ENCODE assay signal across 9 cellular contexts in the genomic region with DNA sequence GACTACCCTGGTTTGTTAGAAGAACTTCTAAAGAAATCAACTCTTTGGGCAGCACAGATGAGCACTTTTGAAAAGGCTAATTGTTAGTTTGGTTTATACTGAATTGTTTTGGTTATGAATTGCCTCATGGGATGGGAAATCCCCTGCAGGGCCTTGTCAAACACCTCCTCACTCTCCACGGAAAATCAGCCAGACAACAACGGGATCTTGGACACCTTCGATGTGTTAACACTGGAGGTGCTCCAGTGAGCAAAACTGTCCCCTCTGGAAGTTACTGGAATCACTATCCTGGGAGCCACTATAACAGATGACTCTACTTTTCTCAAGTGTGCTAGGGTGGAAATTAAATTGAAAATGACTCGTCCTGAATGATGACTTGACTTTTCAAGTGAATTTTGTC. TPM values are rescaled to one million over a fixed set of nuclear protein-coding genes. Genes with fewer than 3 reads are reported as not detected.
DNase-seq lines count a peak whose midpoint lies in the region; ATAC-seq, FAIRE-seq and TF ChIP-seq lines count a peak whose summit lies in the region.
"Had no signal": no experiment of that assay in that cellular context is flagged by ENCODE, and none has a peak within 500 bp of the region (broad histone marks: within the 10 kb centered on the region; RNA-seq: fewer than 3 reads in every experiment).

No MANE protein-coding gene starts in this region.

- H3K27ac ChIP-seq in astrocyte (ENCODE audit: low read depth, low read length) (peak overlapping the region; percentile 57), thyroid gland (no peak overlapping the region), suprapubic skin (no peak overlapping the region)

- no peaks in the 10 kb centered on the region for H3K27me3 Mint-ChIP-seq in astrocyte (ENCODE audit: low read depth, unreplicated experiment)

- TF ChIP-seq CTCF in astrocyte (IDR thresholded peaks at IDR 0.05; ENCODE audit: insufficient read depth, low read depth, low read length) (no peak), thyroid gland (IDR thresholded peaks at IDR 0.05) (peak in 1 of 6 experiments; percentile 9), suprapubic skin (IDR thresholded peaks at IDR 0.05) (peak in 1 of 2 donors; percentile 10)

- peaks cover 82% of the 10 kb centered on the region for H4K20me1 ChIP-seq in astrocyte (ENCODE audit: insufficient read depth, low read length)

- peaks cover 22% of the 10 kb centered on the region for H3K4me1 Mint-ChIP-seq in astrocyte (ENCODE audit: low read depth, unreplicated experiment)

- no peak overlapping the region for H3K4me3 Mint-ChIP-seq in astrocyte (ENCODE audit: unreplicated experiment)
- H3K4me3 Mint-ChIP-seq: immature natural killer cell had no signal

- intact Hi-C loops in thyroid gland (cut with DNase I): no loop called here

- peaks cover 99% of the 10 kb centered on the region for H3K79me2 ChIP-seq in astrocyte (ENCODE audit: insufficient read depth, low read length)

- WGBS in thyroid gland, 2 donors: 53 to 65% methylated on average over 4 of the region's 4 CpGs
- WGBS in suprapubic skin: 33% methylated on average over 4 of the region's 4 CpGs

- H3K4me3 ChIP-seq in astrocyte (ENCODE audit: insufficient read depth, low read depth, low read length) (no peak overlapping the region), thyroid gland (replicated peaks in 1 of 3) (no peak overlapping the region), suprapubic skin (no peak overlapping the region)

- no peak for TF ChIP-seq EP300 in suprapubic skin (IDR thresholded peaks at IDR 0.05)

- H3K36me3 ChIP-seq in astrocyte (ENCODE audit: insufficient read depth, low read length) (no peaks in the 10 kb centered on the region), thyroid gland (no peaks in the 10 kb centered on the region), suprapubic skin (no peaks in the 10 kb centered on the region)

- H3K27ac Mint-ChIP-seq in astrocyte (ENCODE audit: unreplicated experiment): no peak overlapping the region
- H3K27ac Mint-ChIP-seq: immature natural killer cell had no signal

- H3K9me3 Mint-ChIP-seq in astrocyte (ENCODE audit: unreplicated experiment): no peaks in the 10 kb centered on the region
- H3K9me3 Mint-ChIP-seq: immature natural killer cell had no signal

- FAIRE-seq in astrocyte (lab: Jason Lieb, UNC): peak; percentile 13

- peak; percentile 44 for ATAC-seq in GM18502 (IDR thresholded peaks at IDR 0.05; ENCODE audit: poor library complexity, unreplicated experiment)
- ATAC-seq in HG02884 (IDR thresholded peaks at IDR 0.05; ENCODE audit: unreplicated experiment): peak; percentile 42

- H3K27me3 ChIP-seq in astrocyte (ENCODE audit: insufficient read depth, low read length) (no peaks in the 10 kb centered on the region), thyroid gland (no peaks in the 10 kb centered on the region), suprapubic skin (no peaks in the 10 kb centered on the region)

- peaks cover 20% of the 10 kb centered on the region for H3K4me1 ChIP-seq in astrocyte (ENCODE audit: insufficient read depth, low read length)
- peaks cover 9 to 10% of the 10 kb centered on the region in 2 donors for H3K4me1 ChIP-seq in thyroid gland
- H3K4me1 ChIP-seq in suprapubic skin: peaks cover 17% of the 10 kb centered on the region

- DNase-seq in astrocyte (ENCODE audit: low read depth) (peak; percentile 39), myocyte (ENCODE audit: low read depth) (peak; percentile 43), thyroid gland (no peak), suprapubic skin (ENCODE audit: low spot score in 2 of 2) (no peak), cerebellar cortex (ENCODE audit: low spot score) (no peak)
- DNase-seq: immature natural killer cell, NCI-H1436 had no signal

- peak overlapping the region; percentile 17 for H3K4me2 ChIP-seq in astrocyte (ENCODE audit: low read length)

- no peaks in the 10 kb centered on the region for H3K9me3 ChIP-seq in astrocyte (ENCODE audit: insufficient read depth, low read depth, low read length)
- no peaks in the 10 kb centered on the region for H3K9me3 ChIP-seq in thyroid gland
- no peaks in the 10 kb centered on the region for H3K9me3 ChIP-seq in suprapubic skin

- TF ChIP-seq POLR2A in thyroid gland (IDR thresholded peaks at IDR 0.05) (no peak), suprapubic skin (IDR thresholded peaks at IDR 0.05) (no peak)

- H3K9ac ChIP-seq in astrocyte (ENCODE audit: low read length): no peak overlapping the region

- H3K36me3 Mint-ChIP-seq in astrocyte (ENCODE audit: low read depth, unreplicated experiment): no peaks in the 10 kb centered on the region

- no peak overlapping the region for H2AFZ ChIP-seq in astrocyte (ENCODE audit: low read depth, low read length)

RNA-seq across cellular contexts. Expression of a gene that starts 38.7 kb away (rescaled TPM):
- total RNA-seq in astrocyte (140 and 160 TPM in 2 replicates), myocyte (124 and 152 TPM in 2 replicates), thyroid gland (10 to 100 TPM; 11.2 to 18.5 (median 13.2) TPM), suprapubic skin (10 to 100 TPM; 58.1 to 79.1 (median 68.3) TPM)
- 32.3 TPM for polyA plus RNA-seq in myocyte (2012)

Comparison
In these comparisons a context has a peak if more than half of its experiments do, and no peak if none do; other contexts are left out.
1. DNase-seq: peak in astrocyte (single experiment) and myocyte (single experiment); none in thyroid gland (0 of 2), suprapubic skin (0 of 2) and cerebellar cortex (single experiment).